In the genomic region with DNA sequence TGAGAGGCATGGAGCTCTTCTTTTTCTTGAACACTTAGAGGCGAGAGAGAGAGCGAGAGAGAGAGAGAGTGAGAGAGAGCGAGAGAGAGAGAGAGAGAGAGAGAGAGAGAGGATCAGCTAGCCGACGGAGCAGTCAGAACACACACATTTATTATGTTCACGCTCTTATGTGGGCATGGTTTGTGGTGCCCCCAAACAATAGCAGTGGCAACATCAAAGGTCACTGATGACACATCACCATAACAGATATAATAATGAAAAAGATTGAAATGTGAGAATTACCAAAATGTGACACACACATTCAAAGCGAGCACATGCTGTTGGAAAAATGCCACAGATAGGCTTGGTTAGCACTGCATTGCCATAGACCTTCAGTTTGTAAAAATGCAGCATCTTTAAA, we compare ENCODE assay signal across 11 cellular contexts.
DNase-seq lines count a peak whose midpoint lies in the region; ATAC-seq and TF ChIP-seq lines count a peak whose summit lies in the region.
"Had no signal": no experiment of that assay in that cellular context is flagged by ENCODE, and none has a peak within 500 bp of the region (broad histone marks: within the 10 kb centered on the region; RNA-seq: fewer than 3 reads in every experiment).

No MANE protein-coding gene starts in this region.

- intact Hi-C loops in Right ventricle myocardium superior (cut with DNase I): no loop called here
- intact Hi-C loops in left ventricle myocardium superior (cut with micrococcal nuclease): no loop called here
- intact Hi-C loops in thyroid gland (cut with DNase I): no loop called here

- TF ChIP-seq CTCF in brain microvascular endothelial cell (IDR thresholded peaks at IDR 0.05; ENCODE audit: low read depth, low read length, missing control alignments) (no peak), mesothelial cell of epicardium (IDR thresholded peaks at IDR 0.05; ENCODE audit: unreplicated experiment) (no peak), thyroid gland (IDR thresholded peaks at IDR 0.05) (peak in 4 of 6 experiments; percentile 48 to 75 (median 58))

- H3K27ac Mint-ChIP-seq in mesothelial cell of epicardium: peak overlapping the region; percentile 1

- in situ Hi-C loops in brain microvascular endothelial cell (cut with HindIII; ENCODE audit: low pct_ligation_motif_present, low sequenced_read_pairs): no loop called here

- no peaks in the 10 kb centered on the region for H3K36me3 ChIP-seq in brain microvascular endothelial cell (replicated peaks)
- H3K36me3 ChIP-seq in thyroid gland: no peaks in the 10 kb centered on the region
- H3K36me3 ChIP-seq: tibial artery had no signal

- no peaks in the 10 kb centered on the region for H3K9me3 ChIP-seq in thyroid gland
- H3K9me3 ChIP-seq: tibial artery had no signal

- no peak overlapping the region for H3K4me3 ChIP-seq in brain microvascular endothelial cell (ENCODE audit: low read depth, low read length)
- H3K4me3 ChIP-seq in thyroid gland (replicated peaks in 1 of 3): no peak overlapping the region
- H3K4me3 ChIP-seq: tibial artery had no signal

- no peak overlapping the region for H3K27ac ChIP-seq in brain microvascular endothelial cell
- H3K27ac ChIP-seq in thyroid gland: no peak overlapping the region
- H3K27ac ChIP-seq: tibial artery had no signal

- peaks cover 12% of the 10 kb centered on the region for H3K4me1 Mint-ChIP-seq in mesothelial cell of epicardium

- WGBS in thyroid gland, 2 donors: 57 to 60% methylated on average over 7 of the region's 7 CpGs

- no peak for TF ChIP-seq POLR2A in thyroid gland (IDR thresholded peaks at IDR 0.05)

- no peaks in the 10 kb centered on the region for H3K36me3 Mint-ChIP-seq in mesothelial cell of epicardium

- H3K4me3 Mint-ChIP-seq in mesothelial cell of epicardium: no peak overlapping the region

- no peaks in the 10 kb centered on the region for H3K27me3 Mint-ChIP-seq in mesothelial cell of epicardium (ENCODE audit: low read depth)

- peak; percentile 38 for ATAC-seq in Right ventricle myocardium superior (ENCODE audit: poor library complexity)
- ATAC-seq in left ventricle myocardium superior: no peak
- ATAC-seq in HG03025 (IDR thresholded peaks at IDR 0.05; ENCODE audit: low FRiP score, unreplicated experiment): no peak

- H3K27me3 ChIP-seq in brain microvascular endothelial cell (replicated peaks) (no peaks in the 10 kb centered on the region), thyroid gland (no peaks in the 10 kb centered on the region)
- H3K27me3 ChIP-seq: tibial artery had no signal

- peaks cover 7% of the 10 kb centered on the region for H3K9me3 Mint-ChIP-seq in mesothelial cell of epicardium

- DNase-seq in Right ventricle myocardium superior: no peak
- no peak for DNase-seq in left ventricle myocardium superior
- peak; percentile 49 for DNase-seq in brain microvascular endothelial cell
- no peak for DNase-seq in mesothelial cell of epicardium (ENCODE audit: low spot score in 2 of 2, unreplicated experiment in 2 of 2)
- peak; percentile 6 to 19 for DNase-seq in thyroid gland
- no peak for DNase-seq in NCI-H1092 (lab: John Stamatoyannopoulos, UW)
- no peak for DNase-seq in NCI-H524 (lab: John Stamatoyannopoulos, UW)
- DNase-seq: GDM1, left cardiac atrium, tibial artery had no signal

- H3K4me1 ChIP-seq in thyroid gland: peaks cover 3 to 7% of the 10 kb centered on the region in 2 donors

Comparison
In these comparisons a context has a peak if more than half of its experiments do, and no peak if none do; other contexts are left out.
1. DNase-seq: peak in brain microvascular endothelial cell (single experiment) and thyroid gland (2 of 2); none in Right ventricle myocardium superior (single experiment), left ventricle myocardium superior (single experiment), mesothelial cell of epicardium (0 of 2), NCI-H1092 (single experiment) and NCI-H524 (0 of 2).
2. CTCF ChIP-seq: peak in thyroid gland (4 of 6); none in brain microvascular endothelial cell (single experiment) and mesothelial cell of epicardium (single experiment).